In genomic region chr2:105410554-105410953, GRCh38 we compare ENCODE assay signal across 12 cellular contexts. TPM values are rescaled to one million over a fixed set of nuclear protein-coding genes. Genes with fewer than 3 reads are reported as not detected.
DNase-seq lines count a peak whose midpoint lies in the region; ATAC-seq and TF ChIP-seq lines count a peak whose summit lies in the region.
"Had no signal": no experiment of that assay in that cellular context is flagged by ENCODE, and none has a peak within 500 bp of the region (broad histone marks: within the 10 kb centered on the region; RNA-seq: fewer than 3 reads in every experiment).

No MANE protein-coding gene starts in this region.

- DNase-seq in HT1080 (ENCODE audit: low read depth) (peak; percentile 88), MCF 10A (ENCODE audit: unreplicated experiment) (peak; percentile 94), Right ventricle myocardium superior (no peak), sciatic nerve (ENCODE audit: low spot score) (no peak), inferior parietal cortex (ENCODE audit: extremely low spot score) (no peak), amygdala (lab: John Stamatoyannopoulos, UW) (no peak)
- DNase-seq in naive thymus-derived CD4-positive, alpha-beta T cell: no peak
- DNase-seq in stimulated activated naive CD4-positive, alpha-beta T cell treated with Interleukin-2 at 50 U/mL for 16 hours (lab: John Stamatoyannopoulos, UW): no peak
- DNase-seq: activated CD4-positive, alpha-beta T cell treated with anti-CD3 and anti-CD28 coated beads, Interleukin-2, amount 50 U/mL, for 48 hours; effector CD8-positive, alpha-beta T cell; testis had no signal

- H3K9me3 ChIP-seq in naive thymus-derived CD4-positive, alpha-beta T cell (ENCODE audit: control insufficient read depth in 2 of 3, low read length in 3 of 3): no peaks in the 10 kb centered on the region
- H3K9me3 ChIP-seq: testis had no signal

- no peaks in the 10 kb centered on the region for H3K9me3 Mint-ChIP-seq in MCF 10A (ENCODE audit: unreplicated experiment)
- H3K9me3 Mint-ChIP-seq in naive thymus-derived CD4-positive, alpha-beta T cell: no peaks in the 10 kb centered on the region

- ATAC-seq in Right ventricle myocardium superior (ENCODE audit: poor library complexity): peak; percentile 1
- peak; percentile 4 for ATAC-seq in sciatic nerve
- no peak for ATAC-seq in naive thymus-derived CD4-positive, alpha-beta T cell

- CTCF ChIA-PET in MCF 10A (lab: Yijun Ruan, JAX): interaction anchor here (0.7 to 2.6 kb wide), 13 partner anchors 9 to 111 kb away, joined by 3 to 18 read pairs (median 4); partner anchors contain the start of gene FHL2
- CTCF ChIA-PET in naive thymus-derived CD4-positive, alpha-beta T cell (lab: Charles Lee): no interaction called here

- no peak overlapping the region for H3K4me3 Mint-ChIP-seq in MCF 10A (ENCODE audit: unreplicated experiment)
- H3K4me3 Mint-ChIP-seq in naive thymus-derived CD4-positive, alpha-beta T cell: no peak overlapping the region

- no peaks in the 10 kb centered on the region for H3K4me1 ChIP-seq in naive thymus-derived CD4-positive, alpha-beta T cell (ENCODE audit: control insufficient read depth in 2 of 2, insufficient read depth in 2 of 2, low read length in 2 of 2)

- TF ChIP-seq CTCF in MCF 10A (IDR thresholded peaks at IDR 0.05; ENCODE audit: unreplicated experiment): no peak

- H3K4me1 Mint-ChIP-seq in MCF 10A (ENCODE audit: insufficient read depth, unreplicated experiment): peaks cover 34% of the 10 kb centered on the region
- H3K4me1 Mint-ChIP-seq in naive thymus-derived CD4-positive, alpha-beta T cell: peaks cover 0 to 13% (median 12%) of the 10 kb centered on the region in 7 donors

- no peaks in the 10 kb centered on the region for H3K27me3 Mint-ChIP-seq in MCF 10A (ENCODE audit: insufficient read depth, unreplicated experiment)
- H3K27me3 Mint-ChIP-seq in naive thymus-derived CD4-positive, alpha-beta T cell: peaks cover 17 to 58% (median 35%) of the 10 kb centered on the region in 5 donors

- no peaks in the 10 kb centered on the region for H3K27me3 ChIP-seq in naive thymus-derived CD4-positive, alpha-beta T cell (ENCODE audit: control insufficient read depth in 2 of 2, insufficient read depth in 2 of 2, low read length in 2 of 2)
- H3K27me3 ChIP-seq: testis had no signal

- no peak overlapping the region for H3K4me3 ChIP-seq in naive thymus-derived CD4-positive, alpha-beta T cell (ENCODE audit: low read length)
- H3K4me3 ChIP-seq: SK-N-MC, testis had no signal

- no TSS peak for BruUV-seq in MCF 10A (replicated peaks; lab: Mats Ljungman, UMichigan)

- no peaks in the 10 kb centered on the region for H3K36me3 ChIP-seq in naive thymus-derived CD4-positive, alpha-beta T cell (ENCODE audit: control insufficient read depth in 2 of 3, insufficient read depth in 3 of 3, low read length in 3 of 3)

- POLR2A ChIA-PET in MCF 10A (lab: Yijun Ruan, JAX): interaction anchor here (0.5 to 8.1 kb wide), 13 partner anchors 11 to 91 kb away, joined by 3 to 119 read pairs (median 4); partner anchors contain the start of genes C2orf49 and FHL2
- POLR2A ChIA-PET in naive thymus-derived CD4-positive, alpha-beta T cell (lab: Charles Lee): no interaction called here

- no peak overlapping the region for H3K27ac ChIP-seq in naive thymus-derived CD4-positive, alpha-beta T cell (ENCODE audit: low read depth, low read length)
- H3K27ac ChIP-seq: SK-N-MC had no signal

- no peak overlapping the region for H3K27ac Mint-ChIP-seq in MCF 10A (ENCODE audit: low read depth, unreplicated experiment)
- no peak overlapping the region for H3K27ac Mint-ChIP-seq in naive thymus-derived CD4-positive, alpha-beta T cell

- H3K36me3 Mint-ChIP-seq in MCF 10A (ENCODE audit: insufficient read depth, unreplicated experiment): no peaks in the 10 kb centered on the region
- peaks cover 0 to 4% (median 0%) of the 10 kb centered on the region in 5 donors for H3K36me3 Mint-ChIP-seq in naive thymus-derived CD4-positive, alpha-beta T cell

- intact Hi-C loops in MCF 10A (cut with micrococcal nuclease): no loop called here
- intact Hi-C loops in Right ventricle myocardium superior (cut with DNase I): no loop called here
- intact Hi-C loops in sciatic nerve (cut with DNase I): no loop called here
- intact Hi-C loops in naive thymus-derived CD4-positive, alpha-beta T cell (cut with micrococcal nuclease): no loop called here

RNA-seq across cellular contexts. Expression of gene FHL2, which starts 11.7 kb away (rescaled TPM):
- 155 and 198 TPM in 2 replicates for total RNA-seq in HT1080 (2014; rRNA removed; shearing (Covaris generic))
- 439 and 452 TPM in 2 replicates for polyA plus RNA-seq in HT1080 (2015; cell fraction: cytosol; rRNA removed)
- 239 and 277 TPM in 2 replicates for polyA plus RNA-seq in HT1080 (2015; cell fraction: nucleus; rRNA removed)
- total RNA-seq in MCF 10A (2022): 77.3 and 93.2 TPM in 2 replicates
- total RNA-seq in Right ventricle myocardium superior: 1,567 TPM
- total RNA-seq in sciatic nerve: 208 TPM
- total RNA-seq in naive thymus-derived CD4-positive, alpha-beta T cell: 1 to 10 TPM in 1 of 5 experiments, under 1 TPM in 3, not detected in 1; 0.19 to 3.6 (median 0.63) TPM
- 1 to 10 TPM in 1 of 2 donors, under 1 TPM in 1; 0.40 to 1.6 TPM for polyA plus RNA-seq in naive thymus-derived CD4-positive, alpha-beta T cell

Comparison
In these comparisons a context has a peak if more than half of its experiments do, and no peak if none do; other contexts are left out.
1. DNase-seq: peak in HT1080 (single experiment) and MCF 10A (single experiment); none in Right ventricle myocardium superior (single experiment), sciatic nerve (single experiment), inferior parietal cortex (single experiment), naive thymus-derived CD4-positive, alpha-beta T cell (0 of 9), amygdala (0 of 56) and stimulated activated naive CD4-positive, alpha-beta T cell treated with Interleukin-2 at 50 U/mL for 16 hours (single experiment).
2. RNA of gene FHL2, which starts 11.7 kb away (total RNA-seq): 1,567 TPM in Right ventricle myocardium superior (single experiment), 208 TPM in sciatic nerve (single experiment), 155 to 198 TPM in HT1080 and 77.3 to 93.2 TPM in MCF 10A; 0.19 to 3.6 TPM in naive thymus-derived CD4-positive, alpha-beta T cell; every median in the first group is over 10 times any median in the second.